In genomic region chr10:86363184-86363832, GRCh38 we compare ENCODE assay signal across 8 cellular contexts. TPM values are rescaled to one million over a fixed set of nuclear protein-coding genes. Genes with fewer than 3 reads are reported as not detected.
DNase-seq lines count a peak whose midpoint lies in the region; ATAC-seq, FAIRE-seq and TF ChIP-seq lines count a peak whose summit lies in the region.

No MANE protein-coding gene starts in this region.

- H3K36me3 Mint-ChIP-seq in osteocyte (ENCODE audit: unreplicated experiment): no peaks in the 10 kb centered on the region

- H3K4me1 ChIP-seq in foreskin keratinocyte: no peaks in the 10 kb centered on the region

- peak; percentile 56 for ATAC-seq in foreskin keratinocyte
- no peak for ATAC-seq in GM19452 (IDR thresholded peaks at IDR 0.05; ENCODE audit: unreplicated experiment)
- ATAC-seq in HG02623 (IDR thresholded peaks at IDR 0.05; ENCODE audit: unreplicated experiment): no peak

- H3K4me1 Mint-ChIP-seq in osteocyte (ENCODE audit: unreplicated experiment): peaks cover 12% of the 10 kb centered on the region

- no peak overlapping the region for H3K4me3 Mint-ChIP-seq in osteocyte (ENCODE audit: unreplicated experiment)

- no peak overlapping the region for H3K27ac Mint-ChIP-seq in osteocyte (ENCODE audit: unreplicated experiment)

- DNase-seq in GM12892 (ENCODE audit: insufficient read length): peak; percentile 51
- peak; percentile 31 for DNase-seq in NCI-H1105 (lab: John Stamatoyannopoulos, UW)
- DNase-seq in foreskin keratinocyte: peak in 1 of 2 donors; percentile 34
- no peak for DNase-seq in osteocyte (ENCODE audit: extremely low spot score, unreplicated experiment)
- DNase-seq in MG63: no peak
- DNase-seq in stimulated activated CD4-positive, alpha-beta T cell treated with anti-CD3 and anti-CD28 coated beads, Interleukin-4, amount 100 ng/mL, for 4 hours: no peak

- no peak for TF ChIP-seq POLR2A in GM12892 (IDR thresholded peaks at IDR 0.05; ENCODE audit: low read depth, low read length)

- no peak overlapping the region for H3K27ac ChIP-seq in foreskin keratinocyte

- H3K27me3 ChIP-seq in foreskin keratinocyte (peaks cover 78% of the 10 kb centered on the region), MG63 (peaks cover 7% of the 10 kb centered on the region)

- FAIRE-seq in GM12892 (lab: Jason Lieb, UNC): no peak

- peak; percentile 69 for TF ChIP-seq CTCF in foreskin keratinocyte (conservative IDR thresholded peaks at IDR 0.05)
- TF ChIP-seq CTCF in osteocyte (IDR thresholded peaks at IDR 0.05): peak; percentile 38

- H3K9me3 ChIP-seq in MG63: no peaks in the 10 kb centered on the region

- peaks cover 56% of the 10 kb centered on the region for H3K27me3 Mint-ChIP-seq in osteocyte (ENCODE audit: unreplicated experiment)

- no peaks in the 10 kb centered on the region for H3K9me3 Mint-ChIP-seq in osteocyte (ENCODE audit: unreplicated experiment)

- H3K36me3 ChIP-seq in MG63: no peaks in the 10 kb centered on the region

- H3K4me3 ChIP-seq in MG63: no peak overlapping the region

RNA-seq across cellular contexts. Expression of gene GRID1, which starts 3.3 kb away (rescaled TPM):
- 0.06 TPM for polyA plus RNA-seq in GM12892 (2012; ENCODE audit: missing spikeins)
- total RNA-seq in foreskin keratinocyte (not detected in 2 replicates), osteocyte (0.11 TPM in 1 of 2 replicates, not detected in the other)
- not detected in 2 replicates for polyA plus RNA-seq in foreskin keratinocyte
- 0.10 and 0.15 TPM in 2 replicates for total RNA-seq in MG63 (2014; rRNA removed; shearing (Covaris generic); ENCODE audit: low replicate concordance)

Comparison
In these comparisons a context has a peak if more than half of its experiments do, and no peak if none do; other contexts are left out.
1. DNase-seq: peak in GM12892 (single experiment) and NCI-H1105 (single experiment); none in osteocyte (single experiment), MG63 (single experiment) and stimulated activated CD4-positive, alpha-beta T cell treated with anti-CD3 and anti-CD28 coated beads, Interleukin-4, amount 100 ng/mL, for 4 hours (0 of 2).